In the genomic region with DNA sequence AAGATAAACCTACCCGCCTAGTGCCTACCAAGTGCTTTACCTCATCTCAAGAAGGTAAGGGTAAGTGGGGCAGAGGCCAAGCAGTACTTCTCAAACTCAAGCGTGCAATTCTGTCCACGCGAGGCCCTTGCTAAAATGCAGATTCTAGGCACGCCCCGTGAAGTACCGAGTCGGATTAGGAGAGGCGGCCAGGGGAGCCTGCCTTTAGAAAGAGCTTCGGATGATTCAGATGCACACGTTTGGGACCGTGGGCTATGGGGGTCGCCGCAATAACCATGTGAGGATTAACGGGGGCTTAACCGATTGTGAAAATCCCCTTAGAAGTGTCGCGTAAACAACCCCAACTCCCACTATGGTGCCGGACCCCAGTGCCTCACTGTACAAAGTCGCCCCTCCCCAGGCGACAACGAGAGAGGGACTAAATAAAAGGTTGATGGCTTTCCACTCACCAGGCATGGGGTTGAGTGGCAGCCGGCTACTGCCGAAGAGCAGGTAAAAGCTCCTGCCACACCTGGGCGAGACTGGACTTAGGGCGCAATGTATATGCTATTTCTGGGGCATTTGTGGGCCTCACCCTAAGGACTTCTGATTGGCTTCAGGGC, we compare ENCODE assay signal across 8 cellular contexts. TPM values are rescaled to one million over a fixed set of nuclear protein-coding genes. Genes with fewer than 3 reads are reported as not detected.
DNase-seq lines count a peak whose midpoint lies in the region; ATAC-seq and TF ChIP-seq lines count a peak whose summit lies in the region.

No MANE protein-coding gene starts in this region.

- peak; percentile 27 for ATAC-seq in left colon

- H3K9me3 Mint-ChIP-seq in MCF 10A (ENCODE audit: unreplicated experiment), result no peaks in the 10 kb centered on the region

- CTCF ChIA-PET in MCF 10A (lab: Yijun Ruan, JAX), result interaction anchor here (0.5 to 15.4 kb wide), 12 partner anchors 10 to 604 kb away, joined by 3 to 523 read pairs (median 4); partner anchors contain the start of genes SCRN2 and SP6

- peak overlapping the region; percentile 100 for H3K27ac Mint-ChIP-seq in MCF 10A (ENCODE audit: low read depth, unreplicated experiment)

- peak overlapping the region; percentile 79 for H3K4me3 ChIP-seq in GM12865 (ENCODE audit: low read depth, low read length)

- POLR2A ChIA-PET in MCF 10A (lab: Yijun Ruan, JAX), result interaction anchor here (0.5 to 9.4 kb wide), 48 partner anchors 9 to 1613 kb away, joined by 3 to 178 read pairs (median 5); partner anchors contain the start of genes CDK5RAP3, KPNB1, LRRC46 and MRPL10

- H3K4me3 Mint-ChIP-seq in MCF 10A (ENCODE audit: unreplicated experiment), result peak overlapping the region; percentile 97

- peak; percentile 37 for DNase-seq in GM12865 (ENCODE audit: low read depth)
- peak; percentile 76 for DNase-seq in NCI-H82 treated with DMSO at 0.1 percent for 48 hours (lab: John Stamatoyannopoulos, UW; ENCODE audit: unreplicated experiment)
- DNase-seq in MCF 10A (ENCODE audit: unreplicated experiment), result no peak
- peak; percentile 55 to 62 for DNase-seq in left colon
- DNase-seq in stimulated activated CD8-positive, alpha-beta memory T cell treated with anti-CD3 and anti-CD28 coated beads, Interleukin-7, amount 100 ng/mL, for 24 hours (ENCODE audit: low read depth), result peak; percentile 8
- no peak for DNase-seq in NK-92 (lab: John Stamatoyannopoulos, UW; ENCODE audit: unreplicated experiment)
- DNase-seq in GM19238 (ENCODE audit: insufficient read length, low spot score), result no peak
- DNase-seq in effector CD8-positive, alpha-beta T cell (lab: John Stamatoyannopoulos, UW), result no peak

- H3K27me3 Mint-ChIP-seq in MCF 10A (ENCODE audit: insufficient read depth, unreplicated experiment), result no peaks in the 10 kb centered on the region

- intact Hi-C loops in MCF 10A (cut with micrococcal nuclease) (no loop called here), left colon (cut with DNase I, micrococcal nuclease) (no loop called here)

- BruUV-seq in MCF 10A (replicated peaks; lab: Mats Ljungman, UMichigan), result TSS peak; percentile 70

- H3K36me3 Mint-ChIP-seq in MCF 10A (ENCODE audit: insufficient read depth, unreplicated experiment), result peaks cover 10% of the 10 kb centered on the region

- H3K4me1 Mint-ChIP-seq in MCF 10A (ENCODE audit: insufficient read depth, unreplicated experiment), result peaks cover 26% of the 10 kb centered on the region

- TF ChIP-seq CTCF in GM12865 (IDR thresholded peaks at IDR 0.05; ENCODE audit: insufficient read depth, low read depth, low read length, missing control alignments) (no peak), MCF 10A (IDR thresholded peaks at IDR 0.05; ENCODE audit: unreplicated experiment) (no peak)

RNA-seq across cellular contexts. Expression of gene SP2, which starts 0.7 kb away (rescaled TPM):
- 11.9 and 15.1 TPM in 2 replicates for total RNA-seq in MCF 10A (2022)
- 10 to 100 TPM; 21.7 to 22.3 TPM for total RNA-seq in left colon

RNA-seq across cellular contexts. Expression of gene SP6, which starts 44.4 kb away (rescaled TPM):
- total RNA-seq in MCF 10A (2022) (1.2 and 1.5 TPM in 2 replicates), left colon (10 to 100 TPM in 1 of 2 donors, 1 to 10 TPM in 1; 4.4 to 20.5 TPM)

RNA-seq across cellular contexts. Expression of gene PNPO, which starts 46.0 kb away (rescaled TPM):
- total RNA-seq in MCF 10A (2022), result 56.8 and 58.4 TPM in 2 replicates
- 10 to 100 TPM; 24.9 to 26.0 TPM for total RNA-seq in left colon

RNA-seq across cellular contexts. Expression of gene SCRN2, which starts 54.3 kb away (rescaled TPM):
- 15.7 and 16.2 TPM in 2 replicates for total RNA-seq in MCF 10A (2022)
- total RNA-seq in left colon, result 10 to 100 TPM; 51.0 to 53.7 TPM

Comparison
In these comparisons a context has a peak if more than half of its experiments do, and no peak if none do; other contexts are left out.
1. DNase-seq: peak in GM12865 (single experiment), NCI-H82 treated with DMSO at 0.1 percent for 48 hours (single experiment), left colon (2 of 2) and stimulated activated CD8-positive, alpha-beta memory T cell treated with anti-CD3 and anti-CD28 coated beads, Interleukin-7, amount 100 ng/mL, for 24 hours (single experiment); none in MCF 10A (single experiment), NK-92 (single experiment), GM19238 (single experiment) and effector CD8-positive, alpha-beta T cell (single experiment).